In genomic region chr2:207161724-207162123, GRCh38 we compare ENCODE assay signal across 10 cellular contexts.
A peak's percentile ranks its signal among the peaks of the same experiment; 100 is the strongest.
DNase-seq lines count a peak whose midpoint lies in the region; ATAC-seq and TF ChIP-seq lines count a peak whose summit lies in the region.
"Had no signal": no experiment of that assay in that cellular context is flagged by ENCODE, and none has a peak within 500 bp of the region (broad histone marks: within the 10 kb centered on the region; RNA-seq: fewer than 3 reads in every experiment).

No MANE protein-coding gene starts in this region.

- H3K4me1 ChIP-seq in adipocyte (ENCODE audit: control insufficient read depth, insufficient read depth, low read length) (peaks cover 42% of the 10 kb centered on the region), rectal smooth muscle tissue (ENCODE audit: control insufficient read depth, insufficient read depth, low read length) (peaks cover 42% of the 10 kb centered on the region)

- no peaks in the 10 kb centered on the region for H3K9me3 Mint-ChIP-seq in stimulated activated memory B cell treated with anti-CD40 and anti-IgM and Interleukin-4, amounts not matched to agents 10 μg/mL and 1 μg/mL and 100 μg/mL, for 72 hours

- ATAC-seq in stimulated activated memory B cell treated with anti-CD40 and anti-IgM and Interleukin-4, amounts not matched to agents 10 μg/mL and 1 μg/mL and 100 μg/mL, for 72 hours, result no peak
- no peak for ATAC-seq in HG03196 (IDR thresholded peaks at IDR 0.05; ENCODE audit: unreplicated experiment)
- ATAC-seq: activated CD4-positive, CD25-positive, alpha-beta regulatory T cell treated with anti-CD3 and anti-CD28 coated beads, Interleukin-2, amount 50 U/mL, for 24 hours had no signal

- H3K9me3 ChIP-seq in adipocyte (ENCODE audit: control insufficient read depth, low read length), result no peaks in the 10 kb centered on the region

- no peaks in the 10 kb centered on the region for H3K27me3 Mint-ChIP-seq in stimulated activated memory B cell treated with anti-CD40 and anti-IgM and Interleukin-4, amounts not matched to agents 10 μg/mL and 1 μg/mL and 100 μg/mL, for 72 hours

- H3K27me3 ChIP-seq in adipocyte (replicated peaks; ENCODE audit: control insufficient read depth, insufficient read depth, low read length), result no peaks in the 10 kb centered on the region
- H3K27me3 ChIP-seq in rectal smooth muscle tissue (ENCODE audit: control insufficient read depth, insufficient read depth, low read length), result no peaks in the 10 kb centered on the region

- H3K4me3 ChIP-seq in adipocyte (ENCODE audit: low read length) (peak overlapping the region; percentile 91), foreskin fibroblast (ENCODE audit: low read depth in 1 of 2, low read length in 2 of 2) (peak overlapping the region; percentile 61 to 70), rectal smooth muscle tissue (ENCODE audit: low read length) (peak overlapping the region; percentile 22)

- DNase-seq in EH (ENCODE audit: low read depth) (peak; percentile 85), adipocyte (ENCODE audit: low read depth) (peak; percentile 62), foreskin fibroblast (peak; percentile 66 to 77), cerebellar nuclear complex (lab: John Stamatoyannopoulos, UW) (no peak), LoVo (ENCODE audit: low spot score) (no peak)
- DNase-seq: DMS79 treated with DMSO at 0.1 percent for 48 hours had no signal

- H3K27ac Mint-ChIP-seq in stimulated activated memory B cell treated with anti-CD40 and anti-IgM and Interleukin-4, amounts not matched to agents 10 μg/mL and 1 μg/mL and 100 μg/mL, for 72 hours, result no peak overlapping the region

- H3K36me3 Mint-ChIP-seq in stimulated activated memory B cell treated with anti-CD40 and anti-IgM and Interleukin-4, amounts not matched to agents 10 μg/mL and 1 μg/mL and 100 μg/mL, for 72 hours, result peaks cover 12% of the 10 kb centered on the region

- H3K9ac ChIP-seq in adipocyte (ENCODE audit: low read length), result peak overlapping the region; percentile 99
- no peak overlapping the region for H3K9ac ChIP-seq in rectal smooth muscle tissue (ENCODE audit: low read length)

- H3K36me3 ChIP-seq in adipocyte (ENCODE audit: control insufficient read depth, insufficient read depth, low read length, severe bottlenecking) (no peaks in the 10 kb centered on the region), rectal smooth muscle tissue (ENCODE audit: control insufficient read depth, insufficient read depth, low read length) (no peaks in the 10 kb centered on the region)

- peak overlapping the region; percentile 94 for H3K27ac ChIP-seq in rectal smooth muscle tissue (ENCODE audit: low read depth, low read length)

- H3K4me3 Mint-ChIP-seq in stimulated activated memory B cell treated with anti-CD40 and anti-IgM and Interleukin-4, amounts not matched to agents 10 μg/mL and 1 μg/mL and 100 μg/mL, for 72 hours, result no peak overlapping the region

- TF ChIP-seq CTCF in foreskin fibroblast (IDR thresholded peaks at IDR 0.05; ENCODE audit: low read depth, low read length), result no peak

- peaks cover 67% of the 10 kb centered on the region for H3K4me1 Mint-ChIP-seq in stimulated activated memory B cell treated with anti-CD40 and anti-IgM and Interleukin-4, amounts not matched to agents 10 μg/mL and 1 μg/mL and 100 μg/mL, for 72 hours

Comparison
In these comparisons a context has a peak if more than half of its experiments do, and no peak if none do; other contexts are left out.
1. DNase-seq: peak in EH (single experiment), adipocyte (single experiment) and foreskin fibroblast (2 of 2); none in cerebellar nuclear complex (0 of 2) and LoVo (single experiment).
2. H3K4me3 ChIP-seq: peak in every context shown above with its lines; median percentile 91 in adipocyte; 66 in foreskin fibroblast; 22 in rectal smooth muscle tissue.